21 cellular contexts compared by ENCODE assay signal in the genomic region with DNA sequence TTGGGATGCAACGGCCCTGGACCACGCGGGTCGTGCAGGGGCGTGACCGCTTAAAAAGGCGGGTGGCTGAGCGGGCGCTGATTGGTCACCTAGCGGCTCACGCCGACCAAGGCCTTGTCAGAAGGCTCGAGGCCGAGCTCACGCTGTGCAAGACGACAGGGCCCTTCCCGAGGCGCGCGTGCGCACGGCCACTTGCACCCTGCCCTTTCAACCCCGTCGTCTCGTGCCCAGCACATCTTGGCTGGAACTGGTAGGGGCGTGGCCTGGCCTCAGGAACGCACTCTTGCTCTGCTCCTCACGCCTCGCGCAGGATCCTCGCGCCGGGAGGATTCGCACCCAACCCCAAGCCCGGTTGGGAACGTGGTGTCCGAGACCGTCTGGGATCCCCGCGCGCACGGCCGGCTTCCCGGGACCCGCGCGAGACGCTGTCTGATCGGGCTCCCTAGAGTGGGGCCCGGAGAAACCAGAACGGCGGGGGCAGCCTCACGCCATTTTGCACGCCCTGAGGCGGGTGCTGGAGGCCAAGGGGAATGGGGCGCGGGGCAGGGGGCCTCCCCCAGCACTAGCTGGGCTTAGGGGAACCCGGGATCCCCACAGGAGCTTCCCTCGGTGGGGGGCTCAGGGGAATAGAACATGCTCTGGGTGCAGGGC. TPM values are rescaled to one million over a fixed set of nuclear protein-coding genes. Genes with fewer than 3 reads are reported as not detected.
DNase-seq lines count a peak whose midpoint lies in the region; ATAC-seq, FAIRE-seq and TF ChIP-seq lines count a peak whose summit lies in the region.
"Had no signal": no experiment of that assay in that cellular context is flagged by ENCODE, and none has a peak within 500 bp of the region (broad histone marks: within the 10 kb centered on the region; RNA-seq: fewer than 3 reads in every experiment).

A gene with protein sequence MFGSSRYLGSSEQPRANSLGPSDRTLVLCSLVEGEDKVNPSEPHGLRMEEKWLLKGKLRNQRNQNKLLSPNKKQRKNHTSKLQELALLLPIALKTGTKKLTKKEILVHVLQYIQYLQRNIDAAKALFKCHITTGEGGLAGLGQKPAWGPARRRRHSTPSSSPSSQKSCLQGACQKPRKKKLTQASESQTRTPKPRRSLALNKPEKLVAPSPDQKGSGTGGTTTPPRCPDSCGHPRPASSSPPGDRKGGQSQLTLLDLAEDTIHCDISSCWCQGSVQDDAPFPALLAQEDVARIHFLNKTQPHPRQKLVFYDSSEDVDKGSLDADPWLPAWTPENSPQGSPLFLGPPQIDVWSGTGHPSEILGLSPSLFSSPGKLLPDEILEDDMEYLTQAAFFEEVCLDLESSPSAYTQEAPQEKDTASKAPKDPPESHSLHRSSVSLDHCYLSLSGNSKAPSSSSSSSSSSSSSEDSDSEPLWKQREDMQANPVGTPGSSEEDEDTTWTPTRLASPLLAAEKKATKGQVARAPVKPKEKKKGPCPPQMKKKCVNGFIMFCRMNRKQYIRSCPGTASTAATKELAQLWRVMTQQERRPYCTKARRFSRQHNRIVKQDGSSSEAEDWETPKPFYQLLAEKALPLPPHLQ (plus strand): TSS at position 280 of the 651 bp plus-strand sequence. CDS start 1,938 bp downstream, outside the sequence.

- intact Hi-C loops in K562 (cut with micrococcal nuclease) = no loop called here
- intact Hi-C loops in transverse colon (cut with DNase I; ENCODE audit: low total_unique reads) = no loop called here

- H3K9ac ChIP-seq in K562 (ENCODE audit: insufficient read depth in 1 of 2, low read depth in 2 of 2, low read length in 2 of 2) = no peak within 1 kb of the TSS
- H3K9ac ChIP-seq: BLaER1 treated with 17β-estradiol and CSF1 and Interleukin-3, amounts not matched to agents 10 nM and 100 nM; GM23248; KMS-11 had no signal

- 93% methylated on average over 29 of the region's 59 CpGs for WGBS in K562 (ENCODE audit: insufficient coverage, low coverage, missing lambda C conversion rate)
- 95% methylated on average over 59 of the region's 59 CpGs; no CpG with 5 or more reads in 1 of the 2 donors for WGBS in transverse colon (ENCODE audit: low coverage in 1 of 2), 2 donors

- no peak for TF ChIP-seq CTCF in K562 (IDR thresholded peaks at IDR 0.05 in 2 of 3, conservative IDR thresholded peaks at IDR 0.05 in 1 of 3; ENCODE audit: insufficient read depth in 2 of 3, low read depth in 1 of 3, low read length in 3 of 3)
- TF ChIP-seq CTCF in nephron (IDR thresholded peaks at IDR 0.05; ENCODE audit: unreplicated experiment in 3 of 3) = no peak
- TF ChIP-seq CTCF in transverse colon (IDR thresholded peaks at IDR 0.05) = no peak
- TF ChIP-seq CTCF in GM20000 (IDR thresholded peaks at IDR 0.05; ENCODE audit: extremely low read depth, missing control alignments) = no peak

- H3K36me3 ChIP-seq in K562 (ENCODE audit: control insufficient read depth, insufficient read depth, low read length) (no peaks in the 10 kb centered on the region), transverse colon (no peaks in the 10 kb centered on the region)
- H3K36me3 ChIP-seq: BLaER1 treated with 17β-estradiol and CSF1 and Interleukin-3, amounts not matched to agents 10 nM and 100 nM had no signal

- H4K20me1 ChIP-seq in K562 (replicated peaks; ENCODE audit: control insufficient read depth, insufficient read depth, low read length) = peaks cover 5% of the 10 kb centered on the region; the same call in 1 of the 2 replicates

- FAIRE-seq in K562 (lab: Jason Lieb, UNC) = no peak
- FAIRE-seq: GM12891, GM19239 had no signal

- no peaks in the 10 kb centered on the region for H3K27me3 Mint-ChIP-seq in activated T-cell treated with anti-CD3 and anti-CD28 coated beads, Interleukin-2, amount 50 U/mL, for 72 hours (ENCODE audit: low read depth)
- H3K27me3 Mint-ChIP-seq in nephron (ENCODE audit: low read depth) = no peaks in the 10 kb centered on the region

- POLR2A ChIA-PET in K562 (lab: Yijun Ruan, JAX) = interaction anchor here (0.6 to 3.8 kb wide), 2 partner anchors 17 to 39 kb away, joined by 3 to 16 read pairs; no protein-coding TSS in a partner anchor

- TF ChIP-seq POLR2A in K562 (conservative IDR thresholded peaks at IDR 0.05) (no peak), transverse colon (IDR thresholded peaks at IDR 0.05) (no peak)

- H3K27ac ChIP-seq in K562 (ENCODE audit: extremely low read depth, low read depth, low read length) (0 out of 3 replicates have a peak within 1 kb of the TSS, but pooled peaks have one; percentile 10), transverse colon (no peak within 1 kb of the TSS)
- H3K27ac ChIP-seq: BLaER1 treated with 17β-estradiol and CSF1 and Interleukin-3, amounts not matched to agents 10 nM and 100 nM; GM23248; KMS-11 had no signal

- DNase-seq in activated T-cell treated with anti-CD3 and anti-CD28 coated beads, Interleukin-2, amount 50 U/mL, for 72 hours = no peak
- DNase-seq in activated T-cell treated with anti-CD3 and anti-CD28 coated beads, Interleukin-2, amount 50 U/mL, for 1 hour = no peak
- DNase-seq in K562 (ENCODE audit: extremely low read depth in 1 of 4, low spot score in 3 of 4) = no peak
- DNase-seq in transverse colon = peak; percentile 9
- DNase-seq in GM20000 (ENCODE audit: low spot score) = no peak
- DNase-seq: 8988T, GM23248, NCI-H1092, NCI-H2107, NCI-H226, SHP77 treated with DMSO at 0.1 percent for 48 hours had no signal

- peaks cover 17 to 45% of the 10 kb centered on the region in 2 experiments for H3K4me1 ChIP-seq in K562 (replicated peaks in 1 of 2; ENCODE audit: control insufficient read depth in 2 of 2, insufficient read depth in 2 of 2, low read length in 2 of 2)
- H3K4me1 ChIP-seq in transverse colon = peaks cover 6 to 20% (median 14%) of the 10 kb centered on the region in 4 donors

- no TSS peak for BruUV-seq in K562 (replicated peaks; lab: Mats Ljungman, UMichigan)

- H2AFZ ChIP-seq in K562 (ENCODE audit: low read depth, low read length) = peak within 1 kb of the TSS; percentile 38
- H2AFZ ChIP-seq: GM23248 had no signal

- H3K4me3 Mint-ChIP-seq in activated T-cell treated with anti-CD3 and anti-CD28 coated beads, Interleukin-2, amount 50 U/mL, for 72 hours = no peak within 1 kb of the TSS
- H3K4me3 Mint-ChIP-seq in nephron = peak within 1 kb of the TSS in 2 of 3 experiments; percentile 36 to 45

- ATAC-seq in activated T-cell treated with anti-CD3 and anti-CD28 coated beads, Interleukin-2, amount 50 U/mL, for 72 hours (replicated peaks in 1 of 2) = no peak
- ATAC-seq in K562 = no peak
- no peak for ATAC-seq in HG03039 (IDR thresholded peaks at IDR 0.05; ENCODE audit: unreplicated experiment)
- no peak for ATAC-seq in GM21390 (IDR thresholded peaks at IDR 0.05; ENCODE audit: unreplicated experiment)
- ATAC-seq: Panc1 had no signal

- H3K4me2 ChIP-seq in K562 (ENCODE audit: insufficient read depth, low read length) = no peak within 1 kb of the TSS
- H3K4me2 ChIP-seq: BLaER1 treated with 17β-estradiol and CSF1 and Interleukin-3, amounts not matched to agents 10 nM and 100 nM; KMS-11 had no signal

- H3K4me3 ChIP-seq in K562 (no peak within 1 kb of the TSS), transverse colon (no peak within 1 kb of the TSS)
- H3K4me3 ChIP-seq: BLaER1 treated with 17β-estradiol and CSF1 and Interleukin-3, amounts not matched to agents 10 nM and 100 nM; GM23248 had no signal

- no peaks in the 10 kb centered on the region for H3K9me1 ChIP-seq in K562 (ENCODE audit: control insufficient read depth, insufficient read depth, low read length)

- no peak for TF ChIP-seq RAD21 in K562 (CRISPR knock-in tag; conservative IDR thresholded peaks at IDR 0.05 in 1 of 2, IDR thresholded peaks at IDR 0.05 in 1 of 2)

- no peaks in the 10 kb centered on the region for H3K9me3 ChIP-seq in K562 (replicated peaks; ENCODE audit: control insufficient read depth, insufficient read depth, low read depth, low read length)
- no peaks in the 10 kb centered on the region for H3K9me3 ChIP-seq in transverse colon
- H3K9me3 ChIP-seq: BLaER1 treated with 17β-estradiol and CSF1 and Interleukin-3, amounts not matched to agents 10 nM and 100 nM had no signal

- no peak for TF ChIP-seq EP300 in K562 (IDR thresholded peaks at IDR 0.05; ENCODE audit: low read length)
- TF ChIP-seq EP300 in transverse colon (IDR thresholded peaks at IDR 0.05; ENCODE audit: low read depth) = no peak

- H3K27me3 ChIP-seq in K562 (ENCODE audit: control insufficient read depth in 2 of 2, insufficient read depth in 2 of 2, low read length in 2 of 2) = no peaks in the 10 kb centered on the region
- no peaks in the 10 kb centered on the region for H3K27me3 ChIP-seq in transverse colon
- H3K27me3 ChIP-seq: BLaER1 treated with 17β-estradiol and CSF1 and Interleukin-3, amounts not matched to agents 10 nM and 100 nM had no signal

- CTCF ChIA-PET in K562 (lab: Yijun Ruan, JAX; ENCODE audit: low intra/inter-chr PET ratio) = interaction anchor here (0.6 kb wide), 1 partner anchor 1050 kb away, joined by 3 read pairs; no protein-coding TSS in a partner anchor

- in situ Hi-C loops in K562 (cut with MboI) = no loop called here
- in situ Hi-C loops in transverse colon (cut with MboI; ENCODE audit: low pct_ligation_motif_present in 1 of 4, low pct_unique_long_range_greater_than_20kb in 1 of 4, low sequenced_read_pairs in 3 of 4) = no loop called here

- no peaks in the 10 kb centered on the region for H3K9me3 Mint-ChIP-seq in activated T-cell treated with anti-CD3 and anti-CD28 coated beads, Interleukin-2, amount 50 U/mL, for 72 hours
- no peaks in the 10 kb centered on the region for H3K9me3 Mint-ChIP-seq in nephron

- H3K79me2 ChIP-seq in K562 (ENCODE audit: control insufficient read depth, insufficient read depth, low read length) = peaks cover 25% of the 10 kb centered on the region

- peak within 1 kb of the TSS; percentile 22 for H3K27ac Mint-ChIP-seq in activated T-cell treated with anti-CD3 and anti-CD28 coated beads, Interleukin-2, amount 50 U/mL, for 72 hours
- H3K27ac Mint-ChIP-seq in nephron = peak within 1 kb of the TSS in 2 of 3 experiments; percentile 22 to 43

- peaks cover 1 to 2% of the 10 kb centered on the region in 2 donors for H3K36me3 Mint-ChIP-seq in activated T-cell treated with anti-CD3 and anti-CD28 coated beads, Interleukin-2, amount 50 U/mL, for 72 hours (ENCODE audit: insufficient read depth in 2 of 2)
- H3K36me3 Mint-ChIP-seq in nephron (ENCODE audit: low read depth) = peaks cover 1% of the 10 kb centered on the region

- H3K4me1 Mint-ChIP-seq in activated T-cell treated with anti-CD3 and anti-CD28 coated beads, Interleukin-2, amount 50 U/mL, for 72 hours (ENCODE audit: low read depth) = peaks cover 21% of the 10 kb centered on the region
- H3K4me1 Mint-ChIP-seq in nephron = peaks cover 18% of the 10 kb centered on the region

RNA-seq across cellular contexts. Expression of the gene that starts here (rescaled TPM):
- under 1 TPM; 0.09 to 0.19 TPM for total RNA-seq in activated T-cell treated with anti-CD3 and anti-CD28 coated beads, Interleukin-2, amount 50 U/mL, for 72 hours
- total RNA-seq in K562 (2011; cell fraction: chromatin; rRNA removed; ENCODE audit: low replicate concordance) = 0.48 and 1.4 TPM in 2 replicates
- 0.66 and 0.67 TPM in 2 replicates for total RNA-seq in K562 (2011; cell fraction: nucleolus; rRNA removed)
- total RNA-seq in K562 (2011; cell fraction: nucleoplasm; rRNA removed) = 0.37 and 0.76 TPM in 2 replicates
- total RNA-seq in K562 (2014; rRNA removed) (1.6 and 2.4 TPM in 2 replicates), K562 (2014; rRNA removed; fragmentation: Illumina TruSeq; extraction: Trizol) (0.64 and 0.76 TPM in 2 replicates), K562 (2015; rRNA removed; fragmentation: Illumina TruSeq; extraction: Trizol) (0.51 and 0.64 TPM in 2 replicates), K562 (2021) (1.5 and 2.0 TPM in 2 replicates), transverse colon (not detected)
- polyA plus RNA-seq in K562 (2011; rRNA removed) (0.20 and 1.4 TPM in 2 replicates), K562 (2014; fragmentation: Illumina TruSeq; extraction: Trizol) (1.8 and 2.2 TPM in 2 replicates), K562 (2014; fragmentation: Nextera tagmentation; extraction: Ambion mirVana) (under 1 TPM; 0.06 to 0.07 TPM), K562 (2014; rRNA removed) (1.2 and 1.6 TPM in 2 replicates)
- 0.82 and 0.99 TPM in 2 replicates for polyA plus RNA-seq in K562 (2011; cell fraction: cytosol; rRNA removed)
- polyA plus RNA-seq in K562 (2011; cell fraction: nucleus; rRNA removed) = 0.51 and 0.86 TPM in 2 replicates
- polyA plus RNA-seq in K562 (2012) = 1.8 and 3.2 TPM in 2 replicates
- polyA minus RNA-seq in K562 (2011; rRNA and poly(A)+ RNA removed) = 0.21 and 0.54 TPM in 2 replicates
- 1.1 TPM in 1 of 2 replicates, not detected in the other for polyA minus RNA-seq in K562 (2011; cell fraction: cytosol; rRNA and poly(A)+ RNA removed)
- polyA minus RNA-seq in K562 (2011; cell fraction: nucleus; rRNA and poly(A)+ RNA removed) = 0.13 and 1.1 TPM in 2 replicates
- total RNA-seq: G401, GM23248, MCF 10A had no signal
- polyA plus RNA-seq: GM23248 had no signal

Comparison
In these comparisons a context has a peak if more than half of its experiments do, and no peak if none do; other contexts are left out.
1. Peak in DNase-seq in transverse colon; RNA of the gene not detected or under 1 TPM.
2. H3K4me3 Mint-ChIP-seq: peak in nephron (2 of 3); none in activated T-cell treated with anti-CD3 and anti-CD28 coated beads, Interleukin-2, amount 50 U/mL, for 72 hours (0 of 2).